Comparison of ENCODE assay signal across 1 cellular context in genomic region chr4:30720021-30720655, GRCh38.
TF ChIP-seq lines count a peak whose summit lies in the region.

A gene with protein sequence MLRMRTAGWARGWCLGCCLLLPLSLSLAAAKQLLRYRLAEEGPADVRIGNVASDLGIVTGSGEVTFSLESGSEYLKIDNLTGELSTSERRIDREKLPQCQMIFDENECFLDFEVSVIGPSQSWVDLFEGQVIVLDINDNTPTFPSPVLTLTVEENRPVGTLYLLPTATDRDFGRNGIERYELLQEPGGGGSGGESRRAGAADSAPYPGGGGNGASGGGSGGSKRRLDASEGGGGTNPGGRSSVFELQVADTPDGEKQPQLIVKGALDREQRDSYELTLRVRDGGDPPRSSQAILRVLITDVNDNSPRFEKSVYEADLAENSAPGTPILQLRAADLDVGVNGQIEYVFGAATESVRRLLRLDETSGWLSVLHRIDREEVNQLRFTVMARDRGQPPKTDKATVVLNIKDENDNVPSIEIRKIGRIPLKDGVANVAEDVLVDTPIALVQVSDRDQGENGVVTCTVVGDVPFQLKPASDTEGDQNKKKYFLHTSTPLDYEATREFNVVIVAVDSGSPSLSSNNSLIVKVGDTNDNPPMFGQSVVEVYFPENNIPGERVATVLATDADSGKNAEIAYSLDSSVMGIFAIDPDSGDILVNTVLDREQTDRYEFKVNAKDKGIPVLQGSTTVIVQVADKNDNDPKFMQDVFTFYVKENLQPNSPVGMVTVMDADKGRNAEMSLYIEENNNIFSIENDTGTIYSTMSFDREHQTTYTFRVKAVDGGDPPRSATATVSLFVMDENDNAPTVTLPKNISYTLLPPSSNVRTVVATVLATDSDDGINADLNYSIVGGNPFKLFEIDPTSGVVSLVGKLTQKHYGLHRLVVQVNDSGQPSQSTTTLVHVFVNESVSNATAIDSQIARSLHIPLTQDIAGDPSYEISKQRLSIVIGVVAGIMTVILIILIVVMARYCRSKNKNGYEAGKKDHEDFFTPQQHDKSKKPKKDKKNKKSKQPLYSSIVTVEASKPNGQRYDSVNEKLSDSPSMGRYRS (N-terminal part only) (plus strand): TSS chr4:30720369. CDS start chr4:30721423, 1,054 bp downstream.

TF ChIP-seq in HepG2, 621 proteins besides CTCF, POLR2A, EP300 and RAD21:
- TF ChIP-seq RFX5 (IDR thresholded peaks at IDR 0.05; ENCODE audit: low read depth, low read length) = no peak
- no peak for TF ChIP-seq IKZF5 (CRISPR knock-in tag; IDR thresholded peaks at IDR 0.05)
- no peak for TF ChIP-seq NCOA2 (CRISPR knock-in tag; IDR thresholded peaks at IDR 0.05)
- TF ChIP-seq, protein P1, sequence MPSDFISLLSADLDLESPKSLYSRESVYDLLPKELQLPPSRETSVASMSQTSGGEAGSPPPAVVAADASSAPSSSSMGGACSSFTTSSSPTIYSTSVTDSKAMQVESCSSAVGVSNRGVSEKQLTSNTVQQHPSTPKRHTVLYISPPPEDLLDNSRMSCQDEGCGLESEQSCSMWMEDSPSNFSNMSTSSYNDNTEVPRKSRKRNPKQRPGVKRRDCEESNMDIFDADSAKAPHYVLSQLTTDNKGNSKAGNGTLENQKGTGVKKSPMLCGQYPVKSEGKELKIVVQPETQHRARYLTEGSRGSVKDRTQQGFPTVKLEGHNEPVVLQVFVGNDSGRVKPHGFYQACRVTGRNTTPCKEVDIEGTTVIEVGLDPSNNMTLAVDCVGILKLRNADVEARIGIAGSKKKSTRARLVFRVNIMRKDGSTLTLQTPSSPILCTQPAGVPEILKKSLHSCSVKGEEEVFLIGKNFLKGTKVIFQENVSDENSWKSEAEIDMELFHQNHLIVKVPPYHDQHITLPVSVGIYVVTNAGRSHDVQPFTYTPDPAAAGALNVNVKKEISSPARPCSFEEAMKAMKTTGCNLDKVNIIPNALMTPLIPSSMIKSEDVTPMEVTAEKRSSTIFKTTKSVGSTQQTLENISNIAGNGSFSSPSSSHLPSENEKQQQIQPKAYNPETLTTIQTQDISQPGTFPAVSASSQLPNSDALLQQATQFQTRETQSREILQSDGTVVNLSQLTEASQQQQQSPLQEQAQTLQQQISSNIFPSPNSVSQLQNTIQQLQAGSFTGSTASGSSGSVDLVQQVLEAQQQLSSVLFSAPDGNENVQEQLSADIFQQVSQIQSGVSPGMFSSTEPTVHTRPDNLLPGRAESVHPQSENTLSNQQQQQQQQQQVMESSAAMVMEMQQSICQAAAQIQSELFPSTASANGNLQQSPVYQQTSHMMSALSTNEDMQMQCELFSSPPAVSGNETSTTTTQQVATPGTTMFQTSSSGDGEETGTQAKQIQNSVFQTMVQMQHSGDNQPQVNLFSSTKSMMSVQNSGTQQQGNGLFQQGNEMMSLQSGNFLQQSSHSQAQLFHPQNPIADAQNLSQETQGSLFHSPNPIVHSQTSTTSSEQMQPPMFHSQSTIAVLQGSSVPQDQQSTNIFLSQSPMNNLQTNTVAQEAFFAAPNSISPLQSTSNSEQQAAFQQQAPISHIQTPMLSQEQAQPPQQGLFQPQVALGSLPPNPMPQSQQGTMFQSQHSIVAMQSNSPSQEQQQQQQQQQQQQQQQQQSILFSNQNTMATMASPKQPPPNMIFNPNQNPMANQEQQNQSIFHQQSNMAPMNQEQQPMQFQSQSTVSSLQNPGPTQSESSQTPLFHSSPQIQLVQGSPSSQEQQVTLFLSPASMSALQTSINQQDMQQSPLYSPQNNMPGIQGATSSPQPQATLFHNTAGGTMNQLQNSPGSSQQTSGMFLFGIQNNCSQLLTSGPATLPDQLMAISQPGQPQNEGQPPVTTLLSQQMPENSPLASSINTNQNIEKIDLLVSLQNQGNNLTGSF (CRISPR knock-in tag; IDR thresholded peaks at IDR 0.05) = no peak
- TF ChIP-seq, protein P2, sequence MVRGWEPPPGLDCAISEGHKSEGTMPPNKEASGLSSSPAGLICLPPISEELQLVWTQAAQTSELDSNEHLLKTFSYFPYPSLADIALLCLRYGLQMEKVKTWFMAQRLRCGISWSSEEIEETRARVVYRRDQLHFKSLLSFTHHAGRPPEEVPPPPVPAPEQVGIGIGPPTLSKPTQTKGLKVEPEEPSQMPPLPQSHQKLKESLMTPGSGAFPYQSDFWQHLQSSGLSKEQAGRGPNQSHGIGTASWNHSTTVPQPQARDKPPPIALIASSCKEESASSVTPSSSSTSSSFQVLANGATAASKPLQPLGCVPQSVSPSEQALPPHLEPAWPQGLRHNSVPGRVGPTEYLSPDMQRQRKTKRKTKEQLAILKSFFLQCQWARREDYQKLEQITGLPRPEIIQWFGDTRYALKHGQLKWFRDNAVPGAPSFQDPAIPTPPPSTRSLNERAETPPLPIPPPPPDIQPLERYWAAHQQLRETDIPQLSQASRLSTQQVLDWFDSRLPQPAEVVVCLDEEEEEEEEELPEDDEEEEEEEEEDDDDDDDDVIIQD (CRISPR knock-in tag; IDR thresholded peaks at IDR 0.05; ENCODE audit: low read depth) = no peak
